15 cellular contexts compared by ENCODE assay signal in the genomic region with DNA sequence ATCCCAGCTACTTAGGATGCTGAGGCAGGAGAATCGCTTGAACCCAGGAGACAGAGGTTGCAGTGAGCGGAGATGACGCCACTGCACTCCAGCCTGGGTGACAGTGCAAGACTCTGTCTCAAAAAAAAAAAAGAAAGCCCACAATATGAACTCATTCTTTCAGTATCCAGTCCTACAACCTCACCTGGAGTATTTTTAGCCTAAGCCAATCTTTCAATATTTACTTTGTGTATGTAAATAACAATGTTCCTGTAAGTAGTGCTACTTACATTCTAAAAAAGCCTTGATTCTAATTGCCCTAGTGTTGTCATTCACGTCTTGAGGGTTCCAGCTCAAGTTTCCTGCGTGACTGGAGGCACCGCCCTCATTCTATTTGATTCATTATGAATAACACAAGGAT.
DNase-seq lines count a peak whose midpoint lies in the region; ATAC-seq, FAIRE-seq and TF ChIP-seq lines count a peak whose summit lies in the region.
"Had no signal": no experiment of that assay in that cellular context is flagged by ENCODE, and none has a peak within 500 bp of the region (broad histone marks: within the 10 kb centered on the region; RNA-seq: fewer than 3 reads in every experiment).

No MANE protein-coding gene starts in this region.

- H3K4me1 ChIP-seq in keratinocyte (ENCODE audit: control insufficient read depth, extremely low read depth, insufficient read depth, low read length) (peaks cover 6% of the 10 kb centered on the region), heart left ventricle (peaks cover 0 to 6% (median 0%) of the 10 kb centered on the region in 12 donors)

- in situ Hi-C loops in ACHN (cut with HindIII; ENCODE audit: low pct_ligation_motif_present, low pct_unique_long_range_greater_than_20kb, low sequenced_read_pairs) = no loop called here

- TF ChIP-seq POLR2A in heart left ventricle (IDR thresholded peaks at IDR 0.05) = no peak

- H3K9me3 ChIP-seq in keratinocyte (ENCODE audit: control insufficient read depth, low read depth, low read length) (no peaks in the 10 kb centered on the region), heart left ventricle (no peaks in the 10 kb centered on the region)

- H3K27ac ChIP-seq in keratinocyte (ENCODE audit: control insufficient read depth, insufficient read depth, low read length) (no peak overlapping the region), heart left ventricle (no peak overlapping the region)

- intact Hi-C loops in heart left ventricle (cut with DNase I) = no loop called here

- H3K4me3 ChIP-seq in LNCaP clone FGC (ENCODE audit: low read depth, low read length) = no peak overlapping the region
- no peak overlapping the region for H3K4me3 ChIP-seq in keratinocyte (ENCODE audit: control insufficient read depth in 2 of 3, extremely low read depth in 1 of 3, insufficient read depth in 2 of 3, low read depth in 1 of 3, low read length in 3 of 3)
- no peak overlapping the region for H3K4me3 ChIP-seq in heart left ventricle

- H3K36me3 Mint-ChIP-seq in natural killer cell treated with Interleukin-12 subunit alpha and Interleukin-12 subunit beta and Interleukin-15 and Interleukin-18, amount 100 ng/mL, for 72 hours = no peaks in the 10 kb centered on the region

- H3K9ac ChIP-seq in keratinocyte (ENCODE audit: control insufficient read depth, extremely low read depth, insufficient read depth, low read length) = no peak overlapping the region

- no peak for ATAC-seq in natural killer cell treated with Interleukin-12 subunit alpha and Interleukin-12 subunit beta and Interleukin-15 and Interleukin-18, amount 100 ng/mL, for 72 hours
- no peak for ATAC-seq in heart left ventricle

- H3K27ac Mint-ChIP-seq in natural killer cell treated with Interleukin-12 subunit alpha and Interleukin-12 subunit beta and Interleukin-15 and Interleukin-18, amount 100 ng/mL, for 72 hours = no peak overlapping the region

- H2AFZ ChIP-seq in keratinocyte (ENCODE audit: control insufficient read depth, low read length) = no peak overlapping the region

- DNase-seq in COR-L47 (lab: John Stamatoyannopoulos, UW) = peak; percentile 64
- peak; percentile 92 for DNase-seq in LNCaP clone FGC (ENCODE audit: low read depth)
- DNase-seq in NCI-H748 (lab: John Stamatoyannopoulos, UW; ENCODE audit: unreplicated experiment) = peak; percentile 93
- DNase-seq in keratinocyte (ENCODE audit: low read depth, low spot score) = no peak
- no peak for DNase-seq in ACHN
- DNase-seq in activated T-cell treated with anti-CD3 and anti-CD28 coated beads for 4 hours = no peak
- DNase-seq in natural killer cell treated with Interleukin-12 subunit alpha and Interleukin-12 subunit beta and Interleukin-15 and Interleukin-18, amount 100 ng/mL, for 72 hours (ENCODE audit: low spot score) = no peak
- no peak for DNase-seq in heart left ventricle
- DNase-seq: activated CD4-positive, alpha-beta T cell treated with anti-CD3 and anti-CD28 coated beads, Interleukin-2, amount 50 U/mL, for 4 hours; effector CD8-positive, alpha-beta T cell; NCI-H2227 treated with DMSO at 0.1 percent for 48 hours; occipital lobe; stimulated activated CD4-positive, alpha-beta T cell treated with anti-CD3 and anti-CD28 coated beads, Interleukin-2, amount 100 ng/mL, for 48 hours had no signal

- dilution Hi-C loops in keratinocyte (cut with MboI; ENCODE audit: extremely low pct_ligation_motif_present, low sequenced_read_pairs) = no loop called here

- no peaks in the 10 kb centered on the region for H4K20me1 ChIP-seq in keratinocyte (ENCODE audit: control insufficient read depth, extremely low read depth, insufficient read depth, low read length)

- H3K36me3 ChIP-seq in keratinocyte (ENCODE audit: control insufficient read depth in 2 of 2, extremely low read depth in 1 of 2, insufficient read depth in 2 of 2, low read length in 2 of 2) (no peaks in the 10 kb centered on the region), heart left ventricle (no peaks in the 10 kb centered on the region)

- H3K27me3 ChIP-seq in keratinocyte (ENCODE audit: control insufficient read depth, extremely low read depth, insufficient read depth, low read length) = no peaks in the 10 kb centered on the region
- no peaks in the 10 kb centered on the region for H3K27me3 ChIP-seq in heart left ventricle

- H3K9me3 Mint-ChIP-seq in natural killer cell treated with Interleukin-12 subunit alpha and Interleukin-12 subunit beta and Interleukin-15 and Interleukin-18, amount 100 ng/mL, for 72 hours = no peaks in the 10 kb centered on the region
- H3K9me3 Mint-ChIP-seq: central memory CD8-positive, alpha-beta T cell had no signal

- no peaks in the 10 kb centered on the region for H3K9me1 ChIP-seq in keratinocyte (ENCODE audit: control insufficient read depth, extremely low read depth, insufficient read depth, low read length)

- TF ChIP-seq CTCF in LNCaP clone FGC (IDR thresholded peaks at IDR 0.05; ENCODE audit: control insufficient read depth, extremely low read depth, insufficient read depth) = no peak
- TF ChIP-seq CTCF in keratinocyte (optimal IDR thresholded peaks at IDR 0.05 in 1 of 3, IDR thresholded peaks at IDR 0.05 in 1 of 3, conservative IDR thresholded peaks at IDR 0.05 in 1 of 3; ENCODE audit: extremely low read depth in 1 of 3, insufficient read depth in 2 of 3, low read length in 3 of 3) = no peak
- TF ChIP-seq CTCF in heart left ventricle (IDR thresholded peaks at IDR 0.05) = no peak

- no peaks in the 10 kb centered on the region for H3K79me2 ChIP-seq in keratinocyte (ENCODE audit: control insufficient read depth, insufficient read depth, low read length)

- peak overlapping the region; percentile 16 for H3K4me2 ChIP-seq in keratinocyte (ENCODE audit: control insufficient read depth, extremely low read depth, insufficient read depth, low read depth, low read length)

- H3K4me1 Mint-ChIP-seq in natural killer cell treated with Interleukin-12 subunit alpha and Interleukin-12 subunit beta and Interleukin-15 and Interleukin-18, amount 100 ng/mL, for 72 hours (ENCODE audit: low read depth in 2 of 2) = peaks cover 0 to 4% of the 10 kb centered on the region in 2 donors
- H3K4me1 Mint-ChIP-seq: central memory CD8-positive, alpha-beta T cell had no signal

- H3K4me3 Mint-ChIP-seq in natural killer cell treated with Interleukin-12 subunit alpha and Interleukin-12 subunit beta and Interleukin-15 and Interleukin-18, amount 100 ng/mL, for 72 hours = no peak overlapping the region
- H3K4me3 Mint-ChIP-seq: central memory CD8-positive, alpha-beta T cell had no signal

- 87 to 92% (median 89%) methylated on average over 6 of the region's 6 CpGs for WGBS in heart left ventricle, 4 donors

- no peak for FAIRE-seq in keratinocyte (lab: Jason Lieb, UNC)
- FAIRE-seq: TTC549 had no signal

- H3K27me3 Mint-ChIP-seq in natural killer cell treated with Interleukin-12 subunit alpha and Interleukin-12 subunit beta and Interleukin-15 and Interleukin-18, amount 100 ng/mL, for 72 hours = no peaks in the 10 kb centered on the region
- H3K27me3 Mint-ChIP-seq: central memory CD8-positive, alpha-beta T cell had no signal

Comparison
In these comparisons a context has a peak if more than half of its experiments do, and no peak if none do; other contexts are left out.
1. DNase-seq: peak in COR-L47 (single experiment), LNCaP clone FGC (single experiment) and NCI-H748 (single experiment); none in keratinocyte (single experiment), ACHN (single experiment), activated T-cell treated with anti-CD3 and anti-CD28 coated beads for 4 hours (single experiment), natural killer cell treated with Interleukin-12 subunit alpha and Interleukin-12 subunit beta and Interleukin-15 and Interleukin-18, amount 100 ng/mL, for 72 hours (single experiment) and heart left ventricle (0 of 5).